In genomic region chr20:50509923-50510705, GRCh38 we compare ENCODE assay signal across 1 cellular context.
TF ChIP-seq lines count a peak whose summit lies in the region.

PTPN1 (plus strand) TSS chr20:50510383; CDS start chr20:50510528, 145 bp downstream.

TF ChIP-seq in H1, 55 proteins besides CTCF, POLR2A, EP300 and RAD21 (continued from another document):
- peak; percentile 78; the same call in 1 of the 2 replicates for TF ChIP-seq YY1 (IDR thresholded peaks at IDR 0.05; ENCODE audit: low read depth, low read length)
- TF ChIP-seq RBBP5 (IDR thresholded peaks at IDR 0.05; ENCODE audit: borderline replicate concordance, low read depth, low read length): peak; percentile 90; the same call in 1 of the 2 replicates
- TF ChIP-seq KDM4A (IDR thresholded peaks at IDR 0.05; ENCODE audit: low read depth, low read length, severe bottlenecking): peak; percentile 80
- no peak for TF ChIP-seq SRF (IDR thresholded peaks at IDR 0.05; ENCODE audit: low read depth, low read length)
- TF ChIP-seq POLR2AphosphoS5 (IDR thresholded peaks at IDR 0.05; ENCODE audit: low read depth, low read length): peak; percentile 85
- TF ChIP-seq TAF7 (optimal IDR thresholded peaks at IDR 0.05; ENCODE audit: borderline replicate concordance, low read depth, low read length): peak; percentile 81
- TF ChIP-seq CHD1 (IDR thresholded peaks at IDR 0.05; ENCODE audit: low read depth, low read length): no peak
- peak; percentile 92 for TF ChIP-seq PHF8 (conservative IDR thresholded peaks at IDR 0.05; ENCODE audit: low read depth, low read length)
- peak; percentile 92 for TF ChIP-seq TAF1 (IDR thresholded peaks at IDR 0.05; ENCODE audit: low read depth, low read length)
- no peak for TF ChIP-seq POU5F1 (IDR thresholded peaks at IDR 0.05; ENCODE audit: low read depth, low read length)
- peak; percentile 90 for TF ChIP-seq CHD2 (IDR thresholded peaks at IDR 0.05; ENCODE audit: low read length)
- TF ChIP-seq ASH2L (IDR thresholded peaks at IDR 0.05; ENCODE audit: low read length): peak; percentile 75
- TF ChIP-seq GABPA (IDR thresholded peaks at IDR 0.05; ENCODE audit: borderline replicate concordance, insufficient read depth, low read length): peak; percentile 61; the same call in 1 of the 2 replicates
- TF ChIP-seq BRCA1 (IDR thresholded peaks at IDR 0.05; ENCODE audit: low read depth, low read length): peak; percentile 73
- no peak for TF ChIP-seq GTF2F1 (IDR thresholded peaks at IDR 0.05; ENCODE audit: borderline replicate concordance, low read depth, low read length)
- peak; percentile 41; the same call in 1 of the 2 replicates for TF ChIP-seq SP4 (IDR thresholded peaks at IDR 0.05; ENCODE audit: low read length)
- TF ChIP-seq TBP (IDR thresholded peaks at IDR 0.05; ENCODE audit: low read depth, low read length): peak; percentile 82; the same call in 1 of the 2 replicates
- TF ChIP-seq SIN3A (conservative IDR thresholded peaks at IDR 0.05 in 1 of 2, IDR thresholded peaks at IDR 0.05 in 1 of 2; ENCODE audit: low read depth in 1 of 2, low read length in 2 of 2): peak; percentile 82 to 93; a peak in 3 of 4 replicates
